In the genomic region with DNA sequence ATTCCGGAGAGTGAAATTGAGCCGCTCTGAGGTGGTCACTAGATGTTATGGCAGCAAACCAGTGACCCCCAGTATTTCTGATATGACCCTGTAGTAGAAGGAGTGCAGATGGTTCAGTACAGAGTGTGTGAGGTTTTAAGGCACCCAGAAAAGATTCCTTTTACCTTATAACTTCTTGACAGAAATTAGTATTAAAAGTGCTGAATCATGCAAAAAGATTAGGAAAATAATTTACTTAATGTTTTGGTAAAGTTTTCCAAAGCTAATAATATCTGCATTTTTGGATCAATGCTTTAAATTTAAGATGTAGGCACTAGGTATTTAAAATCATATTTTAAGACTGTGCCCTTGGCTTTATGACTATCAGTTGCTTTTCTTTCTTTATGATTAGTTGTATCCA, we compare ENCODE assay signal across 11 cellular contexts.
DNase-seq lines count a peak whose midpoint lies in the region; ATAC-seq, FAIRE-seq and TF ChIP-seq lines count a peak whose summit lies in the region.
"Had no signal": no experiment of that assay in that cellular context is flagged by ENCODE, and none has a peak within 500 bp of the region (broad histone marks: within the 10 kb centered on the region; RNA-seq: fewer than 3 reads in every experiment).

No MANE protein-coding gene starts in this region.

- H3K4me3 ChIP-seq in breast epithelium (peak overlapping the region in 1 of 3 donors; percentile 75), iPS-18a (ENCODE audit: low read length) (peak overlapping the region; percentile 70), thyroid gland (replicated peaks in 1 of 3) (peak overlapping the region; percentile 60 to 75 (median 66)), small intestine (ENCODE audit: low read depth in 1 of 2, low read length in 2 of 2) (no peak overlapping the region)
- H3K4me3 ChIP-seq: ovary had no signal

- DNase-seq in MCF 10A (ENCODE audit: unreplicated experiment) (no peak), breast epithelium (ENCODE audit: low spot score in 2 of 2) (no peak), thyroid gland (no peak), activated gamma-delta T cell (lab: John Stamatoyannopoulos, UW) (no peak), CD14-positive monocyte (ENCODE audit: low spot score) (no peak), small intestine (no peak)
- no peak for DNase-seq in activated naive CD8-positive, alpha-beta T cell treated with anti-CD3 and anti-CD28 coated beads, Interleukin-2, amount 50 U/mL, for 24 hours
- DNase-seq: activated CD4-positive, alpha-beta T cell treated with anti-CD3 and anti-CD28 coated beads for 48 hours; ovary had no signal

- intact Hi-C loops in MCF 10A (cut with micrococcal nuclease): loop anchor here (5.0 to 10.0 kb wide), 3 partner anchors 143 to 458 kb away; no protein-coding TSS in a partner anchor
- intact Hi-C loops in breast epithelium (cut with DNase I; ENCODE audit: low total_unique reads): no loop called here
- intact Hi-C loops in thyroid gland (cut with DNase I): loop anchor here (5.0 to 10.0 kb wide), 4 partner anchors 132 to 455 kb away; no protein-coding TSS in a partner anchor
- intact Hi-C loops in CD14-positive monocyte (cut with micrococcal nuclease): no loop called here

- no peaks in the 10 kb centered on the region for H3K9me3 ChIP-seq in breast epithelium
- H3K9me3 ChIP-seq in iPS-18a (ENCODE audit: control insufficient read depth, low read depth, low read length): no peaks in the 10 kb centered on the region
- no peaks in the 10 kb centered on the region for H3K9me3 ChIP-seq in thyroid gland
- H3K9me3 ChIP-seq in small intestine (ENCODE audit: control insufficient read depth, low read depth): no peaks in the 10 kb centered on the region
- H3K9me3 ChIP-seq: ovary had no signal

- H3K27me3 ChIP-seq in breast epithelium (peaks cover 16 to 70% of the 10 kb centered on the region in 2 donors), iPS-18a (ENCODE audit: control insufficient read depth, insufficient read depth, low read length) (peaks cover 64% of the 10 kb centered on the region), thyroid gland (no peaks in the 10 kb centered on the region), small intestine (ENCODE audit: control insufficient read depth in 2 of 2, insufficient read depth in 2 of 2, low read length in 2 of 2) (peaks cover 21 to 46% of the 10 kb centered on the region in 2 donors)
- H3K27me3 ChIP-seq: ovary had no signal

- H3K9ac ChIP-seq in iPS-18a (ENCODE audit: low read length): no peak overlapping the region
- H3K9ac ChIP-seq: BLaER1 had no signal

- H3K4me1 Mint-ChIP-seq in MCF 10A (ENCODE audit: insufficient read depth, unreplicated experiment) (peaks cover 23% of the 10 kb centered on the region), CD14-positive monocyte (peaks cover 37% of the 10 kb centered on the region)
- H3K4me1 Mint-ChIP-seq in activated naive CD8-positive, alpha-beta T cell treated with anti-CD3 and anti-CD28 coated beads, Interleukin-2, amount 50 U/mL, for 24 hours: peaks cover 33% of the 10 kb centered on the region

- CTCF ChIA-PET in MCF 10A (lab: Yijun Ruan, JAX): no interaction called here

- H3K27me3 Mint-ChIP-seq in MCF 10A (ENCODE audit: insufficient read depth, unreplicated experiment) (peaks cover 23% of the 10 kb centered on the region), CD14-positive monocyte (ENCODE audit: low read depth in 3 of 3) (peaks cover 82 to 93% (median 88%) of the 10 kb centered on the region in 3 donors)
- H3K27me3 Mint-ChIP-seq in activated naive CD8-positive, alpha-beta T cell treated with anti-CD3 and anti-CD28 coated beads, Interleukin-2, amount 50 U/mL, for 24 hours: peaks cover 76% of the 10 kb centered on the region

- no peaks in the 10 kb centered on the region for H3K36me3 ChIP-seq in breast epithelium
- H3K36me3 ChIP-seq in iPS-18a (ENCODE audit: control insufficient read depth, low read depth, low read length): no peaks in the 10 kb centered on the region
- no peaks in the 10 kb centered on the region for H3K36me3 ChIP-seq in thyroid gland
- H3K36me3 ChIP-seq in small intestine (ENCODE audit: control insufficient read depth in 2 of 2, insufficient read depth in 2 of 2, low read length in 2 of 2): no peaks in the 10 kb centered on the region
- H3K36me3 ChIP-seq: BLaER1, ovary had no signal

- H3K9me3 Mint-ChIP-seq in MCF 10A (ENCODE audit: unreplicated experiment): no peaks in the 10 kb centered on the region
- H3K9me3 Mint-ChIP-seq in activated naive CD8-positive, alpha-beta T cell treated with anti-CD3 and anti-CD28 coated beads, Interleukin-2, amount 50 U/mL, for 24 hours: no peaks in the 10 kb centered on the region
- H3K9me3 Mint-ChIP-seq in CD14-positive monocyte: peaks cover 0 to 29% (median 25%) of the 10 kb centered on the region in 7 donors

- no peak overlapping the region for H3K27ac ChIP-seq in breast epithelium
- H3K27ac ChIP-seq in iPS-18a (ENCODE audit: low read length): no peak overlapping the region
- H3K27ac ChIP-seq in thyroid gland: peak overlapping the region; percentile 18 to 73 (median 68)
- H3K27ac ChIP-seq in small intestine (ENCODE audit: low read depth in 1 of 2, low read length in 1 of 2): no peak overlapping the region
- H3K27ac ChIP-seq: BLaER1, ovary had no signal

- no peak for TF ChIP-seq POLR2A in breast epithelium (IDR thresholded peaks at IDR 0.05)
- TF ChIP-seq POLR2A in thyroid gland (IDR thresholded peaks at IDR 0.05): no peak

- H3K4me1 ChIP-seq in breast epithelium (peaks cover 8 to 31% of the 10 kb centered on the region in 2 donors), iPS-18a (ENCODE audit: control insufficient read depth, low read depth, low read length) (peaks cover 4% of the 10 kb centered on the region), thyroid gland (peaks cover 31 to 59% of the 10 kb centered on the region in 2 donors), small intestine (ENCODE audit: control insufficient read depth in 2 of 2, insufficient read depth in 1 of 2, low read depth in 1 of 2, low read length in 1 of 2) (peaks cover 0 to 12% of the 10 kb centered on the region in 2 donors)

- no peak overlapping the region for H3K27ac Mint-ChIP-seq in MCF 10A (ENCODE audit: low read depth, unreplicated experiment)
- no peak overlapping the region for H3K27ac Mint-ChIP-seq in activated naive CD8-positive, alpha-beta T cell treated with anti-CD3 and anti-CD28 coated beads, Interleukin-2, amount 50 U/mL, for 24 hours
- no peak overlapping the region for H3K27ac Mint-ChIP-seq in CD14-positive monocyte

- H3K36me3 Mint-ChIP-seq in MCF 10A (ENCODE audit: insufficient read depth, unreplicated experiment) (no peaks in the 10 kb centered on the region), CD14-positive monocyte (peaks cover 14 to 18% of the 10 kb centered on the region in 2 donors)
- H3K36me3 Mint-ChIP-seq in activated naive CD8-positive, alpha-beta T cell treated with anti-CD3 and anti-CD28 coated beads, Interleukin-2, amount 50 U/mL, for 24 hours (ENCODE audit: low read depth): no peaks in the 10 kb centered on the region

- no peak for FAIRE-seq in small intestine (lab: Jason Lieb, UNC)

- no peak for ATAC-seq in activated naive CD8-positive, alpha-beta T cell treated with anti-CD3 and anti-CD28 coated beads, Interleukin-2, amount 50 U/mL, for 24 hours

- POLR2A ChIA-PET in MCF 10A (lab: Yijun Ruan, JAX): interaction anchor here (0.5 to 1.2 kb wide), 2 partner anchors 10 to 23 kb away, joined by 3 to 5 read pairs; no protein-coding TSS in a partner anchor

- TF ChIP-seq CTCF in MCF 10A (IDR thresholded peaks at IDR 0.05; ENCODE audit: unreplicated experiment) (no peak), breast epithelium (IDR thresholded peaks at IDR 0.05) (no peak), thyroid gland (IDR thresholded peaks at IDR 0.05) (no peak), CD14-positive monocyte (IDR thresholded peaks at IDR 0.05) (no peak)

- no TSS peak for BruUV-seq in MCF 10A (replicated peaks; lab: Mats Ljungman, UMichigan)

- H3K4me3 Mint-ChIP-seq in MCF 10A (ENCODE audit: unreplicated experiment) (peak overlapping the region; percentile 75), CD14-positive monocyte (peak overlapping the region in 1 of 2 donors; percentile 84)
- H3K4me3 Mint-ChIP-seq in activated naive CD8-positive, alpha-beta T cell treated with anti-CD3 and anti-CD28 coated beads, Interleukin-2, amount 50 U/mL, for 24 hours: peak overlapping the region; percentile 55

- WGBS in thyroid gland, 2 donors: 50 to 51% methylated on average over 2 of the region's 2 CpGs
- 93 to 97% (median 94%) methylated on average over 2 of the region's 2 CpGs for WGBS in small intestine, 3 donors

Comparison
In these comparisons a context has a peak if more than half of its experiments do, and no peak if none do; other contexts are left out.
1. intact Hi-C loops: an anchor here in MCF 10A (5.0 to 10.0 kb wide) and thyroid gland (5.0 to 10.0 kb wide); none called in breast epithelium and CD14-positive monocyte.
2. H3K27ac ChIP-seq: peak in thyroid gland (3 of 3); none in breast epithelium (0 of 2), iPS-18a (single experiment) and small intestine (0 of 2).
3. H3K4me3 ChIP-seq: peak in iPS-18a (single experiment) and thyroid gland (3 of 3); none in small intestine (0 of 2).